ENCODE assay signal across 31 cellular contexts in the genomic region with DNA sequence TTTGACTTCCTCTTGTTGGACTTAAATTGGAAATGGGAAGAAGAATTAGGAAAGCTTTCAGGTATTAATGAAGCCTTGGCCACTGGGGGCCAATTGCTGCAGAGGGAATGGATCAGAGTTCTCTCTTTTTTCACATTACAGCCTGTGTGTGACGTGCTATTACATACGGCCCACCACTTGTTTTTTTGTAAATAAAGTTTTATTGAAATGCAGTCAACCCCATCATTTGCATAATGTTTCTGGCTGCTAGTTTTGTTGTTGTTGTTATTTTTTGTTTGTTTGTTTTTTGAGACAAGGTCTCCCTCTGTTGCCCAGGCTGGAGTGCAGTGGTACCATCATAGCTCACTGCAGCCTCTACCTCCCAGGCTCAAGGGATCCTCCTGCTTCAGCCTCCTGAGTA.
"Had no signal": no experiment of that assay in that cellular context is flagged by ENCODE, and none has a peak within 500 bp of the region (broad histone marks: within the 10 kb centered on the region; RNA-seq: fewer than 3 reads in every experiment).

No MANE protein-coding gene starts in this region.

- H3K27ac Mint-ChIP-seq: activated B cell treated with CpG ODN at 0.5 μM for 24 hours; activated CD4-positive, alpha-beta memory T cell treated with anti-CD3 and anti-CD28 coated beads, Interleukin-2, amount 10 ng/mL, durations not matched to agents 7 days and 5 days; activated CD4-positive, alpha-beta T cell treated with anti-CD3 and anti-CD28 coated beads for 36 hours; activated CD4-positive, alpha-beta T cell treated with anti-CD3 and anti-CD28 coated beads, Interleukin-2, amount 10 ng/mL, durations not matched to agents 7 days and 5 days; activated naive CD4-positive, alpha-beta T cell treated with anti-CD3 and anti-CD28 coated beads for 36 hours; activated naive CD4-positive, alpha-beta T cell treated with anti-CD3 and anti-CD28 coated beads, Interleukin-2, amount 50 U/mL, for 24 hours; activated naive CD8-positive, alpha-beta T cell treated with anti-CD3 and anti-CD28 coated beads for 36 hours; activated naive CD8-positive, alpha-beta T cell treated with anti-CD3 and anti-CD28 coated beads, Interleukin-2, amount 50 U/mL, for 24 hours; activated T-helper 1 cell treated with anti-CD3 and anti-CD28 coated beads, Interleukin-12 subunit alpha, Interleukin-12 subunit beta, Interleukin-2, Interleukin-4 antibody, amounts not matched to agents 30 ng/mL and 10 ng/mL and 1 ng/mL, durations not matched to agents 14 hours and 24 hours and 36 hours; activated T-helper 2 cell treated with anti-CD3 and anti-CD28 coated beads, Interferon-gamma antibody, Interleukin-2, Interleukin-4, amounts not matched to agents 10 μg/mL and 5 μg/mL and 100 μg/mL, durations not matched to agents 14 hours and 24 hours and 36 hours; T-helper 17 cell; T-helper 2 cell treated with Interferon-gamma antibody and Interleukin-4, amounts not matched to agents 5 μg/mL and 100 μg/mL, for 36 hours had no signal

- H3K9me3 Mint-ChIP-seq: activated B cell treated with CpG ODN at 0.5 μM for 24 hours; activated naive CD4-positive, alpha-beta T cell treated with anti-CD3 and anti-CD28 coated beads for 36 hours; activated naive CD4-positive, alpha-beta T cell treated with anti-CD3 and anti-CD28 coated beads, Interleukin-2, amount 50 U/mL, for 24 hours; T-helper 2 cell treated with Interferon-gamma antibody and Interleukin-4, amounts not matched to agents 5 μg/mL and 100 μg/mL, for 36 hours had no signal

- H3K4me3 ChIP-seq: adrenal gland, body of pancreas, colonic mucosa had no signal

- DNase-seq: activated B cell treated with CpG ODN at 0.5 μM for 24 hours; activated CD4-positive, alpha-beta memory T cell treated with anti-CD3 and anti-CD28 coated beads, Interleukin-2, amount 10 ng/mL, durations not matched to agents 7 days and 5 days; activated CD4-positive, alpha-beta T cell treated with anti-CD3 and anti-CD28 coated beads for 36 hours; activated CD4-positive, alpha-beta T cell treated with anti-CD3 and anti-CD28 coated beads, Interleukin-2, amount 10 ng/mL, durations not matched to agents 7 days and 5 days; activated CD4-positive, alpha-beta T cell treated with anti-CD3 and anti-CD28 coated beads, Interleukin-2, amount 50 U/mL, for 4 hours; activated effector memory CD4-positive, alpha-beta T cell treated with anti-CD3 and anti-CD28 coated beads, Interleukin-2, amount 50 U/mL, for 16 hours; activated naive CD4-positive, alpha-beta T cell treated with anti-CD3 and anti-CD28 coated beads for 36 hours; activated naive CD8-positive, alpha-beta T cell treated with anti-CD3 and anti-CD28 coated beads for 36 hours; activated naive CD8-positive, alpha-beta T cell treated with anti-CD3 and anti-CD28 coated beads, Interleukin-2, amount 50 U/mL, for 24 hours; activated T-cell treated with anti-CD3 and anti-CD28 coated beads, Interleukin-2, amount 50 U/mL, for 1 hour; activated T-cell treated with anti-CD3 and anti-CD28 coated beads, Interleukin-2, amount 50 U/mL, for 48 hours; amygdala; aorta; body of pancreas; caudate nucleus; cerebellar nuclear complex; colonic mucosa; effector CD8-positive, alpha-beta T cell; foreskin fibroblast; T-helper 1 cell; T-helper 17 cell; T1000; WERI-Rb-1 had no signal

- H3K9me3 ChIP-seq: adrenal gland, body of pancreas, colonic mucosa had no signal

- FAIRE-seq: frontal cortex had no signal

- H3K4me1 Mint-ChIP-seq: activated B cell treated with CpG ODN at 0.5 μM for 24 hours; activated CD4-positive, alpha-beta memory T cell treated with anti-CD3 and anti-CD28 coated beads, Interleukin-2, amount 10 ng/mL, durations not matched to agents 7 days and 5 days; activated CD4-positive, alpha-beta T cell treated with anti-CD3 and anti-CD28 coated beads for 36 hours; activated naive CD4-positive, alpha-beta T cell treated with anti-CD3 and anti-CD28 coated beads, Interleukin-2, amount 50 U/mL, for 24 hours; activated naive CD8-positive, alpha-beta T cell treated with anti-CD3 and anti-CD28 coated beads, Interleukin-2, amount 50 U/mL, for 24 hours had no signal

- H3K27me3 ChIP-seq: adrenal gland, body of pancreas, colonic mucosa had no signal

- H3K36me3 ChIP-seq: adrenal gland, colonic mucosa, WERI-Rb-1 had no signal

- H3K4me1 ChIP-seq: adrenal gland, body of pancreas, colonic mucosa had no signal

- H3K4me3 Mint-ChIP-seq: activated B cell treated with CpG ODN at 0.5 μM for 24 hours; activated CD4-positive, alpha-beta memory T cell treated with anti-CD3 and anti-CD28 coated beads, Interleukin-2, amount 10 ng/mL, durations not matched to agents 7 days and 5 days; activated CD4-positive, alpha-beta T cell treated with anti-CD3 and anti-CD28 coated beads for 36 hours; activated CD4-positive, alpha-beta T cell treated with anti-CD3 and anti-CD28 coated beads, Interleukin-2, amount 10 ng/mL, durations not matched to agents 7 days and 5 days; activated naive CD4-positive, alpha-beta T cell treated with anti-CD3 and anti-CD28 coated beads for 36 hours; activated naive CD4-positive, alpha-beta T cell treated with anti-CD3 and anti-CD28 coated beads, Interleukin-2, amount 50 U/mL, for 24 hours; activated naive CD8-positive, alpha-beta T cell treated with anti-CD3 and anti-CD28 coated beads for 36 hours; activated naive CD8-positive, alpha-beta T cell treated with anti-CD3 and anti-CD28 coated beads, Interleukin-2, amount 50 U/mL, for 24 hours; activated T-helper 1 cell treated with anti-CD3 and anti-CD28 coated beads, Interleukin-12 subunit alpha, Interleukin-12 subunit beta, Interleukin-2, Interleukin-4 antibody, amounts not matched to agents 30 ng/mL and 10 ng/mL and 1 ng/mL, durations not matched to agents 14 hours and 24 hours and 36 hours; T-helper 17 cell; T-helper 2 cell treated with Interferon-gamma antibody and Interleukin-4, amounts not matched to agents 5 μg/mL and 100 μg/mL, for 36 hours had no signal

- ATAC-seq: activated CD4-positive, alpha-beta T cell treated with anti-CD3 and anti-CD28 coated beads for 36 hours; activated CD4-positive, CD25-positive, alpha-beta regulatory T cell treated with anti-CD3 and anti-CD28 coated beads, Interleukin-2, amount 50 U/mL, for 24 hours; activated naive CD8-positive, alpha-beta T cell treated with anti-CD3 and anti-CD28 coated beads, Interleukin-2, amount 50 U/mL, for 24 hours; body of pancreas; esophagus mucosa; T-helper 17 cell had no signal

- H3K27ac ChIP-seq: adrenal gland, body of pancreas, colonic mucosa, WERI-Rb-1 had no signal

- H3K27me3 Mint-ChIP-seq: activated B cell treated with CpG ODN at 0.5 μM for 24 hours; activated CD4-positive, alpha-beta memory T cell treated with anti-CD3 and anti-CD28 coated beads, Interleukin-2, amount 10 ng/mL, durations not matched to agents 7 days and 5 days; activated CD4-positive, alpha-beta T cell treated with anti-CD3 and anti-CD28 coated beads for 36 hours; activated CD4-positive, alpha-beta T cell treated with anti-CD3 and anti-CD28 coated beads, Interleukin-2, amount 10 ng/mL, durations not matched to agents 7 days and 5 days; activated naive CD4-positive, alpha-beta T cell treated with anti-CD3 and anti-CD28 coated beads, Interleukin-2, amount 50 U/mL, for 24 hours; activated naive CD8-positive, alpha-beta T cell treated with anti-CD3 and anti-CD28 coated beads for 36 hours; T-helper 17 cell had no signal
